Comparison of ENCODE assay signal across 27 cellular contexts in the genomic region with DNA sequence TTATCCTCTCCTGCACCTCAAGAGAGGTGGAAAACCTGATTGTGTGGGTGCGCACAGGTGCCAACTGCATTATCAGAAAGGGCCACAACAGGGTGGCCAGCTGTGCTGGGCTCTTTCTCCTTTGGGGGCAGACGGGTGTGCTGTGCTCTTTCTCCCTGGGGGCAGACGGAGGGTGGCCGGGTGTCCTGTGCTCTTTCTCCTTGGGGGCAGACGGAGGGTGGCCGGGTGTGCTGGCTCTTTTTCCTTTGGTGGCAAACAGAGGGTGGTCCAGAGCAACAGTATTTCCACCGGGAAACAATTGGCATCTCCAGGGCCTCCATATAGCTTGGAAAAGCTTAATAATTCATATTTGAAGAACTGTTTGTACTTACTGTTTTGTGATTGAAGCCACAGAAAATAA. TPM values are rescaled to one million over a fixed set of nuclear protein-coding genes. Genes with fewer than 3 reads are reported as not detected.
"Had no signal": no experiment of that assay in that cellular context is flagged by ENCODE, and none has a peak within 500 bp of the region (broad histone marks: within the 10 kb centered on the region; RNA-seq: fewer than 3 reads in every experiment).

No MANE protein-coding gene starts in this region.

- H3K27ac Mint-ChIP-seq: immature natural killer cell; naive thymus-derived CD4-positive, alpha-beta T cell; stimulated activated naive B cell treated with anti-CD40 and anti-IgM and Interleukin-4, amounts not matched to agents 10 μg/mL and 1 μg/mL and 100 μg/mL, for 72 hours; stimulated activated naive CD8-positive, alpha-beta T cell treated with anti-CD3 and anti-CD28 coated beads, Interleukin-15, amount 100 ng/mL, for 72 hours had no signal

- H3K9me3 Mint-ChIP-seq: immature natural killer cell; naive thymus-derived CD4-positive, alpha-beta T cell; neural crest cell; stimulated activated naive B cell treated with anti-CD40 and anti-IgM and Interleukin-4, amounts not matched to agents 10 μg/mL and 1 μg/mL and 100 μg/mL, for 72 hours; stimulated activated naive CD8-positive, alpha-beta T cell treated with anti-CD3 and anti-CD28 coated beads, Interleukin-15, amount 100 ng/mL, for 72 hours had no signal

- ATAC-seq: gastrocnemius medialis; left colon; naive thymus-derived CD4-positive, alpha-beta T cell; pancreas; psoas muscle; stimulated activated naive B cell treated with anti-CD40 and anti-IgM and Interleukin-4, amounts not matched to agents 10 μg/mL and 1 μg/mL and 100 μg/mL, for 72 hours; stimulated activated naive CD8-positive, alpha-beta T cell treated with anti-CD3 and anti-CD28 coated beads, Interleukin-15, amount 100 ng/mL, for 72 hours had no signal

- H3K4me1 ChIP-seq: pancreas had no signal

- H3K4me3 Mint-ChIP-seq: immature natural killer cell; neural crest cell; stimulated activated naive B cell treated with anti-CD40 and anti-IgM and Interleukin-4, amounts not matched to agents 10 μg/mL and 1 μg/mL and 100 μg/mL, for 72 hours; stimulated activated naive CD8-positive, alpha-beta T cell treated with anti-CD3 and anti-CD28 coated beads, Interleukin-15, amount 100 ng/mL, for 72 hours had no signal

- H3K36me3 Mint-ChIP-seq: naive thymus-derived CD4-positive, alpha-beta T cell; stimulated activated naive B cell treated with anti-CD40 and anti-IgM and Interleukin-4, amounts not matched to agents 10 μg/mL and 1 μg/mL and 100 μg/mL, for 72 hours had no signal

- H3K9me3 ChIP-seq: esophagus muscularis mucosa, gastrocnemius medialis, pancreas, psoas muscle, sigmoid colon, thoracic aorta had no signal

- FAIRE-seq: endometrium, keratinocyte, pancreas, urothelium cell line had no signal

- H3K36me3 ChIP-seq: esophagus muscularis mucosa, gastrocnemius medialis, pancreas, sigmoid colon, thoracic aorta had no signal

- DNase-seq: central memory CD4-positive, alpha-beta T cell; effector memory CD4-positive, alpha-beta T cell; gastrocnemius medialis; immature natural killer cell; left colon; naive thymus-derived CD4-positive, alpha-beta T cell; occipital lobe; pancreas; sigmoid colon; stimulated activated CD4-positive, alpha-beta T cell treated with anti-CD3 and anti-CD28 coated beads, Interleukin-2, amount 100 ng/mL, for 24 hours; stimulated activated CD4-positive, alpha-beta T cell treated with anti-CD3 and anti-CD28 coated beads, Interleukin-4, amount 100 ng/mL, for 4 hours; stimulated activated naive B cell treated with anti-CD40 and anti-IgM and Interleukin-4, amounts not matched to agents 10 μg/mL and 1 μg/mL and 100 μg/mL, for 72 hours; stimulated activated naive CD8-positive, alpha-beta T cell treated with anti-CD3 and anti-CD28 coated beads, Interleukin-15, amount 100 ng/mL, for 72 hours; trophoblast cell had no signal

- H3K4me3 ChIP-seq: esophagus muscularis mucosa, gastrocnemius medialis, pancreas, psoas muscle, sigmoid colon, skin epidermis, thoracic aorta had no signal

- H3K27ac ChIP-seq: epithelial cell of prostate, esophagus muscularis mucosa, gastrocnemius medialis, pancreas, psoas muscle, sigmoid colon, thoracic aorta had no signal

RNA-seq across cellular contexts. Expression of gene LMX1B, which starts 6.8 kb away (rescaled TPM):
- total RNA-seq: fibroblast of villous mesenchyme; liver; lung microvascular endothelial cell; mononuclear cell; naive thymus-derived CD4-positive, alpha-beta T cell; occipital lobe; thoracic aorta had no signal
- polyA plus RNA-seq: immature natural killer cell; liver; naive thymus-derived CD4-positive, alpha-beta T cell had no signal
